In genomic region chr7:47078241-47078640, GRCh38 we compare ENCODE assay signal across 17 cellular contexts.
A peak's percentile ranks its signal among the peaks of the same experiment; 100 is the strongest.
DNase-seq lines count a peak whose midpoint lies in the region; TF ChIP-seq lines count a peak whose summit lies in the region.
"Had no signal": no experiment of that assay in that cellular context is flagged by ENCODE, and none has a peak within 500 bp of the region (broad histone marks: within the 10 kb centered on the region; RNA-seq: fewer than 3 reads in every experiment).

No MANE protein-coding gene starts in this region.

- no peak for TF ChIP-seq CTCF in HFFc6 (IDR thresholded peaks at IDR 0.05)
- no peak for TF ChIP-seq CTCF in brain microvascular endothelial cell (IDR thresholded peaks at IDR 0.05; ENCODE audit: low read depth, low read length, missing control alignments)
- no peak for TF ChIP-seq CTCF in foreskin fibroblast (IDR thresholded peaks at IDR 0.05; ENCODE audit: low read depth, low read length)
- TF ChIP-seq CTCF in progenitor cell of endocrine pancreas (IDR thresholded peaks at IDR 0.05; ENCODE audit: unreplicated experiment), result no peak

- no peaks in the 10 kb centered on the region for H3K36me3 ChIP-seq in brain microvascular endothelial cell (replicated peaks)
- H3K36me3 ChIP-seq: BE2C, SJCRH30 had no signal

- H3K27me3 Mint-ChIP-seq in HFFc6 (ENCODE audit: insufficient read depth) (peaks cover 3% of the 10 kb centered on the region), progenitor cell of endocrine pancreas (no peaks in the 10 kb centered on the region)

- H3K27ac Mint-ChIP-seq in HFFc6, result no peak overlapping the region
- no peak overlapping the region for H3K27ac Mint-ChIP-seq in progenitor cell of endocrine pancreas
- H3K27ac Mint-ChIP-seq: CD8-positive, alpha-beta T cell had no signal

- no peaks in the 10 kb centered on the region for H3K27me3 ChIP-seq in brain microvascular endothelial cell (replicated peaks)
- H3K27me3 ChIP-seq: BE2C, SJCRH30 had no signal

- H3K4me1 Mint-ChIP-seq in HFFc6 (ENCODE audit: low read depth) (peaks cover 32% of the 10 kb centered on the region), progenitor cell of endocrine pancreas (ENCODE audit: low read depth) (peaks cover 22% of the 10 kb centered on the region)

- in situ Hi-C loops in brain microvascular endothelial cell (cut with HindIII; ENCODE audit: low pct_ligation_motif_present, low sequenced_read_pairs), result loop anchor here (25.0 kb wide), 1 partner anchor 716 kb away; no protein-coding TSS in a partner anchor

- H3K4me3 Mint-ChIP-seq in HFFc6 (no peak overlapping the region), progenitor cell of endocrine pancreas (ENCODE audit: low read depth) (no peak overlapping the region)
- H3K4me3 Mint-ChIP-seq: CD8-positive, alpha-beta T cell had no signal

- no peak overlapping the region for H3K4me3 ChIP-seq in brain microvascular endothelial cell (ENCODE audit: low read depth, low read length)
- H3K4me3 ChIP-seq in foreskin fibroblast (ENCODE audit: low read depth in 1 of 2, low read length in 2 of 2), result no peak overlapping the region
- H3K4me3 ChIP-seq: SJCRH30 had no signal

- H3K9me3 Mint-ChIP-seq in HFFc6 (no peaks in the 10 kb centered on the region; the same call in 1 of the 2 replicates), progenitor cell of endocrine pancreas (ENCODE audit: low read depth) (peaks cover 5% of the 10 kb centered on the region)
- H3K9me3 Mint-ChIP-seq: CD8-positive, alpha-beta T cell had no signal

- DNase-seq in HFFc6 (peak; percentile 20), brain microvascular endothelial cell (peak; percentile 69), foreskin fibroblast (peak; percentile 27 to 53), progenitor cell of endocrine pancreas (ENCODE audit: low spot score, unreplicated experiment) (no peak), iPS-NIHi11 (ENCODE audit: low spot score) (no peak), cortex of kidney (lab: John Stamatoyannopoulos, UW) (no peak), UCSD-AML1 (lab: John Stamatoyannopoulos, UW; ENCODE audit: unreplicated experiment) (no peak)
- DNase-seq: BE2C; CD8-positive, alpha-beta T cell; DMS79; GF-D8; NCI-H1417 treated with DMSO at 0.1 percent for 48 hours; NCI-H1930; NCI-H2171; NCI-H446 treated with DMSO at 0.1 percent for 48 hours; NCI-H748 treated with DMSO at 0.1 percent for 48 hours; SJCRH30 had no signal

- H3K36me3 Mint-ChIP-seq in HFFc6 (ENCODE audit: low read depth) (no peaks in the 10 kb centered on the region; the same call in 1 of the 2 replicates), progenitor cell of endocrine pancreas (ENCODE audit: insufficient read depth) (no peaks in the 10 kb centered on the region)
- H3K36me3 Mint-ChIP-seq: CD8-positive, alpha-beta T cell had no signal

- H3K27ac ChIP-seq in brain microvascular endothelial cell, result peak overlapping the region; percentile 40
- H3K27ac ChIP-seq: SJCRH30 had no signal

Comparison
In these comparisons a context has a peak if more than half of its experiments do, and no peak if none do; other contexts are left out.
1. DNase-seq: peak in HFFc6 (single experiment), brain microvascular endothelial cell (single experiment) and foreskin fibroblast (2 of 2); none in progenitor cell of endocrine pancreas (single experiment), iPS-NIHi11 (single experiment), cortex of kidney (single experiment) and UCSD-AML1 (single experiment).